19 cellular contexts compared by ENCODE assay signal in genomic region chr3:16279010-16279409, GRCh38.
"Had no signal": no experiment of that assay in that cellular context is flagged by ENCODE, and none has a peak within 500 bp of the region (broad histone marks: within the 10 kb centered on the region; RNA-seq: fewer than 3 reads in every experiment).

No MANE protein-coding gene starts in this region.

- H3K4me2 ChIP-seq: SK-N-SH had no signal

- DNase-seq: Karpas-422, KG1, MM.1S, NCI-H1105, NCI-H1417, NCI-H1436 treated with DMSO at 0.1 percent for 48 hours, NCI-H1694, NCI-H187 treated with DMSO at 0.1 percent for 48 hours, NCI-H2029 treated with DMSO at 0.1 percent for 48 hours, NCI-H2107, NCI-H2227 treated with DMSO at 0.1 percent for 48 hours, NCI-H524, NCI-H526 treated with DMSO at 0.1 percent for 48 hours, NCI-H748 treated with DMSO at 0.1 percent for 48 hours, Right ventricle myocardium superior, RPMI8226, SIG-M5, SK-N-SH, SW 1271 had no signal

- H3K9ac ChIP-seq: SK-N-SH had no signal

- H3K9me3 ChIP-seq: SK-N-SH had no signal
